ENCODE assay signal across 7 cellular contexts in genomic region chr6:134235937-134236751, GRCh38.
DNase-seq lines count a peak whose midpoint lies in the region; ATAC-seq and TF ChIP-seq lines count a peak whose summit lies in the region.

No MANE protein-coding gene starts in this region.

- H3K9me3 ChIP-seq in upper lobe of right lung, result no peaks in the 10 kb centered on the region

- ATAC-seq in GM18520 (IDR thresholded peaks at IDR 0.05; ENCODE audit: unreplicated experiment) (peak; percentile 98), HG02610 (IDR thresholded peaks at IDR 0.05; ENCODE audit: unreplicated experiment) (peak; percentile 98), upper lobe of right lung (peak; percentile 87)

- H3K4me1 ChIP-seq in upper lobe of right lung, result no peaks in the 10 kb centered on the region

- H3K36me3 ChIP-seq in upper lobe of right lung, result no peaks in the 10 kb centered on the region

- H3K27me3 ChIP-seq in upper lobe of right lung, result no peaks in the 10 kb centered on the region

- DNase-seq in NOMO-1 treated with DMSO at 0.1 percent for 48 hours (lab: John Stamatoyannopoulos, UW; ENCODE audit: unreplicated experiment), result peak; percentile 97
- DNase-seq in dermis blood vessel endothelial cell, result peak; percentile 69
- DNase-seq in upper lobe of right lung, result no peak
- no peak for DNase-seq in NCI-H2227 (lab: John Stamatoyannopoulos, UW; ENCODE audit: unreplicated experiment)
- DNase-seq in KG1 (lab: John Stamatoyannopoulos, UW), result no peak

- intact Hi-C loops in upper lobe of right lung (cut with DNase I), result no loop called here

- H3K27ac ChIP-seq in upper lobe of right lung, result no peak overlapping the region

- H3K4me3 ChIP-seq in upper lobe of right lung, result no peak overlapping the region

- no peak for TF ChIP-seq CTCF in upper lobe of right lung (IDR thresholded peaks at IDR 0.05)

Comparison
In these comparisons a context has a peak if more than half of its experiments do, and no peak if none do; other contexts are left out.
1. DNase-seq: peak in NOMO-1 treated with DMSO at 0.1 percent for 48 hours (single experiment) and dermis blood vessel endothelial cell (single experiment); none in upper lobe of right lung (single experiment), NCI-H2227 (single experiment) and KG1 (single experiment).
2. Peak in every context shown above with its lines, with median percentiles within 50 percentile points of each other: ATAC-seq.